ENCODE assay signal across 19 cellular contexts in genomic region chr6:12126051-12126450, GRCh38.
DNase-seq lines count a peak whose midpoint lies in the region; ATAC-seq lines count a peak whose summit lies in the region.
"Had no signal": no experiment of that assay in that cellular context is flagged by ENCODE, and none has a peak within 500 bp of the region (broad histone marks: within the 10 kb centered on the region; RNA-seq: fewer than 3 reads in every experiment).

No MANE protein-coding gene starts in this region.

- DNase-seq in activated CD4-positive, alpha-beta T cell treated with anti-CD3 and anti-CD28 coated beads, Interleukin-2, amount 10 ng/mL, durations not matched to agents 7 days and 5 days, result no peak
- no peak for DNase-seq in activated CD4-positive, alpha-beta T cell treated with anti-CD3 and anti-CD28 coated beads, Interleukin-2, amount 50 U/mL, for 1 hour
- no peak for DNase-seq in activated naive CD8-positive, alpha-beta T cell treated with anti-CD3 and anti-CD28 coated beads, Interleukin-2, amount 10 ng/mL, durations not matched to agents 7 days and 5 days
- no peak for DNase-seq in activated naive CD8-positive, alpha-beta T cell treated with anti-CD3 and anti-CD28 coated beads for 36 hours
- no peak for DNase-seq in T-cell
- DNase-seq in naive thymus-derived CD8-positive, alpha-beta T cell, result peak in 2 of 10 donors; percentile 29 to 40
- no peak for DNase-seq in SKM-1 (lab: John Stamatoyannopoulos, UW; ENCODE audit: unreplicated experiment)
- DNase-seq: DMS79 treated with DMSO at 0.1 percent for 48 hours, GOT3, HFFc6, KG1, MM.1S, NCI-H2029, NCI-H526 treated with DMSO at 0.1 percent for 48 hours, PC-9, SJCRH30 had no signal

- CTCF ChIA-PET in activated CD4-positive, alpha-beta T cell treated with anti-CD3 and anti-CD28 coated beads, Interleukin-2, amount 10 ng/mL, durations not matched to agents 7 days and 5 days (lab: Charles Lee), result interaction anchor here (0.9 to 1.4 kb wide), 2 partner anchors 8 to 16 kb away, joined by 3 read pairs; no protein-coding TSS in a partner anchor
- CTCF ChIA-PET in T-cell (lab: Charles Lee), result interaction anchor here in 1 of 2 donors (0.9 kb wide), 1 partner anchor 108 kb away, joined by 3 read pairs; no protein-coding TSS in a partner anchor

- peak overlapping the region; percentile 20 for H3K4me3 Mint-ChIP-seq in activated CD4-positive, alpha-beta T cell treated with anti-CD3 and anti-CD28 coated beads, Interleukin-2, amount 10 ng/mL, durations not matched to agents 7 days and 5 days
- peak overlapping the region; percentile 24 for H3K4me3 Mint-ChIP-seq in activated naive CD8-positive, alpha-beta T cell treated with anti-CD3 and anti-CD28 coated beads, Interleukin-2, amount 10 ng/mL, durations not matched to agents 7 days and 5 days
- no peak overlapping the region for H3K4me3 Mint-ChIP-seq in activated naive CD8-positive, alpha-beta T cell treated with anti-CD3 and anti-CD28 coated beads for 36 hours
- H3K4me3 Mint-ChIP-seq in T-cell, result peak overlapping the region in 2 of 3 donors; percentile 6 to 59
- H3K4me3 Mint-ChIP-seq in naive thymus-derived CD8-positive, alpha-beta T cell, result peak overlapping the region in 8 of 10 donors; percentile 15 to 61 (median 42)
- H3K4me3 Mint-ChIP-seq in stimulated activated memory B cell treated with anti-CD40 and anti-IgM and Interleukin-4, amounts not matched to agents 10 μg/mL and 1 μg/mL and 100 μg/mL, for 72 hours, result no peak overlapping the region
- H3K4me3 Mint-ChIP-seq: CD8-positive, alpha-beta memory T cell; HFFc6 had no signal

- POLR2A ChIA-PET in activated CD4-positive, alpha-beta T cell treated with anti-CD3 and anti-CD28 coated beads, Interleukin-2, amount 10 ng/mL, durations not matched to agents 7 days and 5 days (lab: Charles Lee), result no interaction called here
- POLR2A ChIA-PET in activated naive CD8-positive, alpha-beta T cell treated with anti-CD3 and anti-CD28 coated beads, Interleukin-2, amount 10 ng/mL, durations not matched to agents 7 days and 5 days (lab: Charles Lee), result interaction anchor here (0.8 to 1.5 kb wide), 3 partner anchors 13 to 118 kb away, joined by 3 to 5 read pairs (median 4); no protein-coding TSS in a partner anchor
- POLR2A ChIA-PET in T-cell (lab: Charles Lee), result no interaction called here
- POLR2A ChIA-PET in naive thymus-derived CD8-positive, alpha-beta T cell (lab: Charles Lee), result interaction anchor here (0.6 kb wide), 1 partner anchor 443 kb away, joined by 3 read pairs; no protein-coding TSS in a partner anchor

- ATAC-seq in activated naive CD8-positive, alpha-beta T cell treated with anti-CD3 and anti-CD28 coated beads, Interleukin-2, amount 10 ng/mL, durations not matched to agents 7 days and 5 days (ENCODE audit: low read depth), result peak; percentile 78
- peak in 3 of 4 experiments; percentile 61 to 92 (median 76) for ATAC-seq in T-cell (replicated peaks in 1 of 4)
- peak; percentile 64 to 76 for ATAC-seq in naive thymus-derived CD8-positive, alpha-beta T cell
- no peak for ATAC-seq in stimulated activated memory B cell treated with anti-CD40 and anti-IgM and Interleukin-4, amounts not matched to agents 10 μg/mL and 1 μg/mL and 100 μg/mL, for 72 hours
- ATAC-seq: Right ventricle myocardium inferior had no signal

- H3K27ac Mint-ChIP-seq in activated CD4-positive, alpha-beta T cell treated with anti-CD3 and anti-CD28 coated beads, Interleukin-2, amount 10 ng/mL, durations not matched to agents 7 days and 5 days, result peak overlapping the region; percentile 70
- peak overlapping the region; percentile 26 for H3K27ac Mint-ChIP-seq in activated naive CD8-positive, alpha-beta T cell treated with anti-CD3 and anti-CD28 coated beads, Interleukin-2, amount 10 ng/mL, durations not matched to agents 7 days and 5 days
- H3K27ac Mint-ChIP-seq in activated naive CD8-positive, alpha-beta T cell treated with anti-CD3 and anti-CD28 coated beads for 36 hours, result no peak overlapping the region
- peak overlapping the region; percentile 39 to 80 for H3K27ac Mint-ChIP-seq in T-cell
- H3K27ac Mint-ChIP-seq in naive thymus-derived CD8-positive, alpha-beta T cell, result peak overlapping the region in 8 of 10 donors; percentile 3 to 87 (median 46)
- no peak overlapping the region for H3K27ac Mint-ChIP-seq in stimulated activated memory B cell treated with anti-CD40 and anti-IgM and Interleukin-4, amounts not matched to agents 10 μg/mL and 1 μg/mL and 100 μg/mL, for 72 hours
- H3K27ac Mint-ChIP-seq: HFFc6 had no signal

- no peaks in the 10 kb centered on the region for H3K27me3 Mint-ChIP-seq in activated CD4-positive, alpha-beta T cell treated with anti-CD3 and anti-CD28 coated beads, Interleukin-2, amount 10 ng/mL, durations not matched to agents 7 days and 5 days
- no peaks in the 10 kb centered on the region for H3K27me3 Mint-ChIP-seq in activated naive CD8-positive, alpha-beta T cell treated with anti-CD3 and anti-CD28 coated beads, Interleukin-2, amount 10 ng/mL, durations not matched to agents 7 days and 5 days
- H3K27me3 Mint-ChIP-seq in activated naive CD8-positive, alpha-beta T cell treated with anti-CD3 and anti-CD28 coated beads for 36 hours, result no peaks in the 10 kb centered on the region
- H3K27me3 Mint-ChIP-seq in T-cell, result no peaks in the 10 kb centered on the region
- peaks cover 0 to 1% (median 0%) of the 10 kb centered on the region in 5 donors for H3K27me3 Mint-ChIP-seq in naive thymus-derived CD8-positive, alpha-beta T cell
- H3K27me3 Mint-ChIP-seq in stimulated activated memory B cell treated with anti-CD40 and anti-IgM and Interleukin-4, amounts not matched to agents 10 μg/mL and 1 μg/mL and 100 μg/mL, for 72 hours, result no peaks in the 10 kb centered on the region
- H3K27me3 Mint-ChIP-seq: CD8-positive, alpha-beta memory T cell had no signal

- peaks cover 52% of the 10 kb centered on the region for H3K36me3 Mint-ChIP-seq in activated CD4-positive, alpha-beta T cell treated with anti-CD3 and anti-CD28 coated beads, Interleukin-2, amount 10 ng/mL, durations not matched to agents 7 days and 5 days (ENCODE audit: low read depth)
- peaks cover 67% of the 10 kb centered on the region for H3K36me3 Mint-ChIP-seq in activated naive CD8-positive, alpha-beta T cell treated with anti-CD3 and anti-CD28 coated beads, Interleukin-2, amount 10 ng/mL, durations not matched to agents 7 days and 5 days
- H3K36me3 Mint-ChIP-seq in activated naive CD8-positive, alpha-beta T cell treated with anti-CD3 and anti-CD28 coated beads for 36 hours, result peaks cover 69% of the 10 kb centered on the region
- H3K36me3 Mint-ChIP-seq in T-cell, result peaks cover 51% of the 10 kb centered on the region
- peaks cover 2 to 63% (median 44%) of the 10 kb centered on the region in 3 donors for H3K36me3 Mint-ChIP-seq in naive thymus-derived CD8-positive, alpha-beta T cell
- H3K36me3 Mint-ChIP-seq in stimulated activated memory B cell treated with anti-CD40 and anti-IgM and Interleukin-4, amounts not matched to agents 10 μg/mL and 1 μg/mL and 100 μg/mL, for 72 hours, result peaks cover 75% of the 10 kb centered on the region

- peaks cover 10% of the 10 kb centered on the region for H3K9me3 Mint-ChIP-seq in activated CD4-positive, alpha-beta T cell treated with anti-CD3 and anti-CD28 coated beads, Interleukin-2, amount 10 ng/mL, durations not matched to agents 7 days and 5 days
- peaks cover 5% of the 10 kb centered on the region for H3K9me3 Mint-ChIP-seq in activated naive CD8-positive, alpha-beta T cell treated with anti-CD3 and anti-CD28 coated beads, Interleukin-2, amount 10 ng/mL, durations not matched to agents 7 days and 5 days
- no peaks in the 10 kb centered on the region for H3K9me3 Mint-ChIP-seq in activated naive CD8-positive, alpha-beta T cell treated with anti-CD3 and anti-CD28 coated beads for 36 hours
- no peaks in the 10 kb centered on the region for H3K9me3 Mint-ChIP-seq in T-cell
- no peaks in the 10 kb centered on the region for H3K9me3 Mint-ChIP-seq in naive thymus-derived CD8-positive, alpha-beta T cell
- no peaks in the 10 kb centered on the region for H3K9me3 Mint-ChIP-seq in stimulated activated memory B cell treated with anti-CD40 and anti-IgM and Interleukin-4, amounts not matched to agents 10 μg/mL and 1 μg/mL and 100 μg/mL, for 72 hours
- H3K9me3 Mint-ChIP-seq: CD8-positive, alpha-beta memory T cell; HFFc6 had no signal

- peaks cover 40% of the 10 kb centered on the region for H3K4me1 Mint-ChIP-seq in activated CD4-positive, alpha-beta T cell treated with anti-CD3 and anti-CD28 coated beads, Interleukin-2, amount 10 ng/mL, durations not matched to agents 7 days and 5 days
- H3K4me1 Mint-ChIP-seq in activated naive CD8-positive, alpha-beta T cell treated with anti-CD3 and anti-CD28 coated beads, Interleukin-2, amount 10 ng/mL, durations not matched to agents 7 days and 5 days, result peaks cover 29% of the 10 kb centered on the region
- peaks cover 29% of the 10 kb centered on the region for H3K4me1 Mint-ChIP-seq in activated naive CD8-positive, alpha-beta T cell treated with anti-CD3 and anti-CD28 coated beads for 36 hours
- H3K4me1 Mint-ChIP-seq in T-cell, result peaks cover 45 to 54% (median 50%) of the 10 kb centered on the region in 3 donors
- peaks cover 21 to 56% (median 45%) of the 10 kb centered on the region in 4 donors for H3K4me1 Mint-ChIP-seq in naive thymus-derived CD8-positive, alpha-beta T cell
- peaks cover 22% of the 10 kb centered on the region for H3K4me1 Mint-ChIP-seq in stimulated activated memory B cell treated with anti-CD40 and anti-IgM and Interleukin-4, amounts not matched to agents 10 μg/mL and 1 μg/mL and 100 μg/mL, for 72 hours

Comparison
In these comparisons a context has a peak if more than half of its experiments do, and no peak if none do; other contexts are left out.
1. H3K27ac Mint-ChIP-seq: peak in activated CD4-positive, alpha-beta T cell treated with anti-CD3 and anti-CD28 coated beads, Interleukin-2, amount 10 ng/mL, durations not matched to agents 7 days and 5 days (single experiment), activated naive CD8-positive, alpha-beta T cell treated with anti-CD3 and anti-CD28 coated beads, Interleukin-2, amount 10 ng/mL, durations not matched to agents 7 days and 5 days (single experiment), T-cell (2 of 2) and naive thymus-derived CD8-positive, alpha-beta T cell (8 of 10); none in activated naive CD8-positive, alpha-beta T cell treated with anti-CD3 and anti-CD28 coated beads for 36 hours (single experiment) and stimulated activated memory B cell treated with anti-CD40 and anti-IgM and Interleukin-4, amounts not matched to agents 10 μg/mL and 1 μg/mL and 100 μg/mL, for 72 hours (single experiment).
2. H3K4me3 Mint-ChIP-seq: peak in activated CD4-positive, alpha-beta T cell treated with anti-CD3 and anti-CD28 coated beads, Interleukin-2, amount 10 ng/mL, durations not matched to agents 7 days and 5 days (single experiment), activated naive CD8-positive, alpha-beta T cell treated with anti-CD3 and anti-CD28 coated beads, Interleukin-2, amount 10 ng/mL, durations not matched to agents 7 days and 5 days (single experiment), T-cell (2 of 3) and naive thymus-derived CD8-positive, alpha-beta T cell (8 of 10); none in activated naive CD8-positive, alpha-beta T cell treated with anti-CD3 and anti-CD28 coated beads for 36 hours (single experiment) and stimulated activated memory B cell treated with anti-CD40 and anti-IgM and Interleukin-4, amounts not matched to agents 10 μg/mL and 1 μg/mL and 100 μg/mL, for 72 hours (single experiment).
3. POLR2A ChIA-PET loops: an anchor here in activated naive CD8-positive, alpha-beta T cell treated with anti-CD3 and anti-CD28 coated beads, Interleukin-2, amount 10 ng/mL, durations not matched to agents 7 days and 5 days (0.8 to 1.5 kb wide) and naive thymus-derived CD8-positive, alpha-beta T cell (0.6 kb wide); none called in activated CD4-positive, alpha-beta T cell treated with anti-CD3 and anti-CD28 coated beads, Interleukin-2, amount 10 ng/mL, durations not matched to agents 7 days and 5 days and T-cell.